In the genomic region with DNA sequence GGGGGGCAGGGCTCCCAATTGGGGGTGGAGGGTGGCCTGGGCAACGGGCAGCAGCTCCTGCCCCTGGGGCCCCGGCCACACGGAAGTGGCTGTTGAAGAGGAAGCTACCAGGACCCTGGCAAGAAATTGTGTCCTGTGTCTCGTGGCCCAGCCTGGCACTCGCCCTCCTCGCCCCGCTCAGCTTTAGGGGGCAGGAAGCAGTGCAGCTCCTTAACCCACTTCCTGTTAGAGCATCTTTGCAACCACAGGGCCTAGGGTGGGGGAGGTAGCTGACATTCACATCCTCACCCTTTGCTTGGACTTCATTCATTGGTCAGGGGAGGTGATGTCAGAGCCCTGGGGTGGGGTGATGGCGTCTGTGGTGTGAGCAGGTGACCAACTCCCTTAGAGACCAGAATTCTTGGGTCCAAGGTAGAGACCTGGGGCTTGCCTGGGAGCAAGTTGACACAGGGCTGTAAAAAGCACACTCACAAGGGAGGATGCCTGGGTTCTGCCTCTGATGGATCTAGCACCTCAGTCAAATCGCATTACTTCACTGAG, we compare ENCODE assay signal across 8 cellular contexts. TPM values are rescaled to one million over a fixed set of nuclear protein-coding genes. Genes with fewer than 3 reads are reported as not detected.
DNase-seq lines count a peak whose midpoint lies in the region; ATAC-seq and TF ChIP-seq lines count a peak whose summit lies in the region.

A gene with protein sequence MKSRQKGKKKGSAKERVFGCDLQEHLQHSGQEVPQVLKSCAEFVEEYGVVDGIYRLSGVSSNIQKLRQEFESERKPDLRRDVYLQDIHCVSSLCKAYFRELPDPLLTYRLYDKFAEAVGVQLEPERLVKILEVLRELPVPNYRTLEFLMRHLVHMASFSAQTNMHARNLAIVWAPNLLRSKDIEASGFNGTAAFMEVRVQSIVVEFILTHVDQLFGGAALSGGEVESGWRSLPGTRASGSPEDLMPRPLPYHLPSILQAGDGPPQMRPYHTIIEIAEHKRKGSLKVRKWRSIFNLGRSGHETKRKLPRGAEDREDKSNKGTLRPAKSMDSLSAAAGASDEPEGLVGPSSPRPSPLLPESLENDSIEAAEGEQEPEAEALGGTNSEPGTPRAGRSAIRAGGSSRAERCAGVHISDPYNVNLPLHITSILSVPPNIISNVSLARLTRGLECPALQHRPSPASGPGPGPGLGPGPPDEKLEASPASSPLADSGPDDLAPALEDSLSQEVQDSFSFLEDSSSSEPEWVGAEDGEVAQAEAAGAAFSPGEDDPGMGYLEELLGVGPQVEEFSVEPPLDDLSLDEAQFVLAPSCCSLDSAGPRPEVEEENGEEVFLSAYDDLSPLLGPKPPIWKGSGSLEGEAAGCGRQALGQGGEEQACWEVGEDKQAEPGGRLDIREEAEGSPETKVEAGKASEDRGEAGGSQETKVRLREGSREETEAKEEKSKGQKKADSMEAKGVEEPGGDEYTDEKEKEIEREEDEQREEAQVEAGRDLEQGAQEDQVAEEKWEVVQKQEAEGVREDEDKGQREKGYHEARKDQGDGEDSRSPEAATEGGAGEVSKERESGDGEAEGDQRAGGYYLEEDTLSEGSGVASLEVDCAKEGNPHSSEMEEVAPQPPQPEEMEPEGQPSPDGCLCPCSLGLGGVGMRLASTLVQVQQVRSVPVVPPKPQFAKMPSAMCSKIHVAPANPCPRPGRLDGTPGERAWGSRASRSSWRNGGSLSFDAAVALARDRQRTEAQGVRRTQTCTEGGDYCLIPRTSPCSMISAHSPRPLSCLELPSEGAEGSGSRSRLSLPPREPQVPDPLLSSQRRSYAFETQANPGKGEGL (minus strand): TSS at position 161 of the 540 bp plus-strand sequence. CDS start 267 bp downstream, outside the sequence.

- BruUV-seq in IMR-90 (replicated peaks; lab: Mats Ljungman, UMichigan) = no TSS peak

- no peak within 1 kb of the TSS for H2BK15ac ChIP-seq in IMR-90 (ENCODE audit: low read depth, low read length)

- DNase-seq in AML-193 (lab: John Stamatoyannopoulos, UW) = peak; percentile 97 to 99
- DNase-seq in IMR-90 = no peak
- peak; percentile 84 to 89 for DNase-seq in activated CD4-positive, alpha-beta T cell treated with anti-CD3 and anti-CD28 coated beads, Interleukin-2, amount 50 U/mL, for 48 hours
- no peak for DNase-seq in smooth muscle cell (lab: John Stamatoyannopoulos, UW; ENCODE audit: unreplicated experiment)
- no peak for DNase-seq in hepatocyte (ENCODE audit: low spot score)
- no peak for DNase-seq in inferior parietal cortex (ENCODE audit: extremely low spot score)

- no peaks in the 10 kb centered on the region for H3K79me2 ChIP-seq in smooth muscle cell (ENCODE audit: low read depth)
- H3K79me2 ChIP-seq in hepatocyte = no peaks in the 10 kb centered on the region

- H2AK5ac ChIP-seq in IMR-90 (ENCODE audit: low read depth, low read length) = no peak within 1 kb of the TSS; the same call in 1 of the 2 replicates

- H3K23ac ChIP-seq in IMR-90 (ENCODE audit: low read depth, low read length) = no peak within 1 kb of the TSS

- H3K9me1 ChIP-seq in IMR-90 (ENCODE audit: insufficient read depth, low read length) = no peaks in the 10 kb centered on the region

- no peak within 1 kb of the TSS for H4K8ac ChIP-seq in IMR-90 (ENCODE audit: low read depth in 2 of 2, low read length in 2 of 2)

- no peak within 1 kb of the TSS for H3K9ac ChIP-seq in IMR-90 (ENCODE audit: low read depth, low read length)
- no peak within 1 kb of the TSS for H3K9ac ChIP-seq in smooth muscle cell (ENCODE audit: low read depth)

- ATAC-seq in GM19467 (IDR thresholded peaks at IDR 0.05; ENCODE audit: unreplicated experiment) = peak; percentile 81
- no peak for ATAC-seq in IMR-90 (ENCODE audit: low read depth)

- no peak within 1 kb of the TSS for H2BK120ac ChIP-seq in IMR-90 (ENCODE audit: low read depth, low read length)

- H4K91ac ChIP-seq in IMR-90 (ENCODE audit: insufficient read depth, low read depth, low read length) = no peak within 1 kb of the TSS

- CTCF ChIA-PET in IMR-90 (lab: Yijun Ruan, JAX) = no interaction called here

- H3K14ac ChIP-seq in IMR-90 (replicated peaks; ENCODE audit: low read depth, low read length) = no peak within 1 kb of the TSS

- no peak within 1 kb of the TSS for H4K5ac ChIP-seq in IMR-90 (ENCODE audit: low read depth, low read length)

- no peak within 1 kb of the TSS for H3K4me2 ChIP-seq in IMR-90 (ENCODE audit: low read depth, low read length)
- peak within 1 kb of the TSS; percentile 41 for H3K4me2 ChIP-seq in smooth muscle cell
- H3K4me2 ChIP-seq in hepatocyte = no peak within 1 kb of the TSS

- POLR2A ChIA-PET in IMR-90 (lab: Charles Lee; ENCODE audit: unreplicated experiment) = no interaction called here

- no peak within 1 kb of the TSS for H2BK20ac ChIP-seq in IMR-90 (ENCODE audit: low read depth, low read length)

- H3K27me3 ChIP-seq in IMR-90 (ENCODE audit: control insufficient read depth, insufficient read depth, low read length) (no peaks in the 10 kb centered on the region; the same call in 1 of the 2 replicates), esophagus (ENCODE audit: control insufficient read depth in 1 of 2, insufficient read depth in 2 of 2, low read length in 2 of 2) (no peaks in the 10 kb centered on the region), smooth muscle cell (ENCODE audit: low read depth) (no peaks in the 10 kb centered on the region), hepatocyte (no peaks in the 10 kb centered on the region)

- no peak for TF ChIP-seq RAD21 in IMR-90 (IDR thresholded peaks at IDR 0.05; ENCODE audit: low read length)

- no peaks in the 10 kb centered on the region for H3K9me2 ChIP-seq in hepatocyte (replicated peaks; ENCODE audit: insufficient read depth)

- dilution Hi-C loops in IMR-90 (cut with HindIII; ENCODE audit: low sequenced_read_pairs, unreplicated experiment) = no loop called here

- TF ChIP-seq CTCF in IMR-90 (conservative IDR thresholded peaks at IDR 0.05; ENCODE audit: low read depth, low read length) = no peak
- TF ChIP-seq CTCF in smooth muscle cell (IDR thresholded peaks at IDR 0.05; ENCODE audit: borderline replicate concordance, insufficient read depth, poor library complexity, severe bottlenecking) = no peak
- no peak for TF ChIP-seq CTCF in hepatocyte (IDR thresholded peaks at IDR 0.05; ENCODE audit: poor library complexity)

- intact Hi-C loops in IMR-90 (cut with micrococcal nuclease) = no loop called here

- H3K36me3 ChIP-seq in IMR-90 (ENCODE audit: control insufficient read depth, insufficient read depth, low read length) (no peaks in the 10 kb centered on the region), esophagus (ENCODE audit: control insufficient read depth in 2 of 2, insufficient read depth in 2 of 2, low read length in 1 of 2) (peaks cover 0 to 28% of the 10 kb centered on the region in 2 donors), smooth muscle cell (ENCODE audit: low read depth) (no peaks in the 10 kb centered on the region), hepatocyte (replicated peaks; ENCODE audit: insufficient read depth, low read depth) (no peaks in the 10 kb centered on the region)

- no peaks in the 10 kb centered on the region; the same call in none of the 2 replicates for H4K20me1 ChIP-seq in IMR-90 (ENCODE audit: insufficient read depth, low read length)
- no peaks in the 10 kb centered on the region for H4K20me1 ChIP-seq in smooth muscle cell (ENCODE audit: low read depth)
- H4K20me1 ChIP-seq in hepatocyte (ENCODE audit: insufficient read depth, poor library complexity, severe bottlenecking) = no peaks in the 10 kb centered on the region

- WGBS in IMR-90 (ENCODE audit: extremely low coverage in 2 of 2, insufficient read length in 1 of 2), 2 experiments = 60% methylated on average over 1 of the region's 9 CpGs; no CpG with 5 or more reads in 1 of the 2 experiments
- WGBS in esophagus, 2 donors = 73 to 78% methylated on average over 9 of the region's 9 CpGs
- whole genome bisulfite sequencing in smooth muscle cell (ENCODE audit: low lambda C conversion rate) = 90% methylated on average over 9 of the region's 9 CpGs
- 91% methylated on average over 9 of the region's 9 CpGs for WGBS in hepatocyte (ENCODE audit: low lambda C conversion rate, missing lambda C conversion rate)

- H3K18ac ChIP-seq in IMR-90 (ENCODE audit: low read depth, low read length) = no peak within 1 kb of the TSS

- no peak within 1 kb of the TSS for H2BK5ac ChIP-seq in IMR-90 (ENCODE audit: low read depth, low read length, poor library complexity, severe bottlenecking)

- peak within 1 kb of the TSS; percentile 28 for H2AK9ac ChIP-seq in IMR-90 (replicated peaks; ENCODE audit: low read depth, low read length, poor library complexity)

- H3K79me1 ChIP-seq in IMR-90 (ENCODE audit: low read depth in 1 of 2, low read length in 2 of 2) = no peaks in the 10 kb centered on the region

- no peak within 1 kb of the TSS for H3K27ac ChIP-seq in IMR-90 (ENCODE audit: insufficient read depth, low read length)
- H3K27ac ChIP-seq in esophagus (ENCODE audit: low read depth in 2 of 2, low read length in 1 of 2) = peak within 1 kb of the TSS; percentile 79 to 83
- peak within 1 kb of the TSS; percentile 73 for H3K27ac ChIP-seq in smooth muscle cell (ENCODE audit: low read depth)
- no peak within 1 kb of the TSS for H3K27ac ChIP-seq in hepatocyte

- H3K4me3 ChIP-seq in IMR-90 (ENCODE audit: insufficient read depth, low read depth, low read length) = no peak within 1 kb of the TSS
- H3K4me3 ChIP-seq in esophagus (ENCODE audit: low read depth in 1 of 2, low read length in 2 of 2) = peak within 1 kb of the TSS; percentile 28 to 38
- no peak within 1 kb of the TSS for H3K4me3 ChIP-seq in smooth muscle cell
- no peak within 1 kb of the TSS for H3K4me3 ChIP-seq in hepatocyte

- H3K4me1 ChIP-seq in IMR-90 (ENCODE audit: control insufficient read depth, insufficient read depth, low read length) = no peaks in the 10 kb centered on the region
- H3K4me1 ChIP-seq in esophagus (ENCODE audit: control insufficient read depth in 2 of 2, insufficient read depth in 2 of 2, low read length in 1 of 2) = peaks cover 13 to 28% of the 10 kb centered on the region in 2 donors
- H3K4me1 ChIP-seq in smooth muscle cell (ENCODE audit: low read depth) = peaks cover 4% of the 10 kb centered on the region
- no peaks in the 10 kb centered on the region for H3K4me1 ChIP-seq in hepatocyte (ENCODE audit: insufficient read depth)

- no peaks in the 10 kb centered on the region for H3F3A ChIP-seq in smooth muscle cell (ENCODE audit: low read depth)

- TF ChIP-seq POLR2A in IMR-90 (IDR thresholded peaks at IDR 0.05; ENCODE audit: low read depth, low read length) = no peak

- no peak within 1 kb of the TSS for H3K4ac ChIP-seq in IMR-90 (ENCODE audit: low read depth, low read length)

- H2AFZ ChIP-seq in IMR-90 (replicated peaks; ENCODE audit: low read length, poor library complexity) = peak within 1 kb of the TSS; percentile 63
- H2AFZ ChIP-seq in smooth muscle cell (ENCODE audit: low read depth) = peak within 1 kb of the TSS; percentile 73
- no peak within 1 kb of the TSS for H2AFZ ChIP-seq in hepatocyte

- H3K9me3 ChIP-seq in IMR-90 (ENCODE audit: control insufficient read depth, insufficient read depth, low read length) (no peaks in the 10 kb centered on the region), esophagus (ENCODE audit: control insufficient read depth in 2 of 2, insufficient read depth in 1 of 2, low read depth in 1 of 2, low read length in 1 of 2) (no peaks in the 10 kb centered on the region), smooth muscle cell (replicated peaks; ENCODE audit: low read depth) (no peaks in the 10 kb centered on the region), hepatocyte (ENCODE audit: low read depth) (no peaks in the 10 kb centered on the region)

- in situ Hi-C loops in IMR-90 (cut with MboI; ENCODE audit: low sequenced_read_pairs) = no loop called here

- no peak within 1 kb of the TSS for H3K56ac ChIP-seq in IMR-90 (ENCODE audit: extremely low read depth, insufficient read depth, low read length)

RNA-seq across cellular contexts. Expression of the gene that starts here (rescaled TPM):
- total RNA-seq in IMR-90 (2012; rRNA removed) = not detected in 2 replicates
- 0.02 and 0.03 TPM in 2 replicates for polyA plus RNA-seq in IMR-90 (2012; rRNA removed)
- polyA plus RNA-seq in IMR-90 (2012; cell fraction: cytosol; rRNA removed) = not detected in 2 replicates
- polyA plus RNA-seq in IMR-90 (2012; cell fraction: nucleus; rRNA removed; ENCODE audit: low replicate concordance) = 0.05 TPM in 1 of 2 replicates, not detected in the other
- polyA plus RNA-seq in esophagus = 1 to 10 TPM; 7.9 to 9.5 TPM
- 0.90 and 1.2 TPM in 2 replicates for total RNA-seq in smooth muscle cell
- polyA plus RNA-seq in smooth muscle cell = 0.13 and 1.1 TPM in 2 replicates
- 0.52 and 0.80 TPM in 2 replicates for total RNA-seq in hepatocyte
- polyA plus RNA-seq in hepatocyte = 1.4 and 1.7 TPM in 2 replicates

Comparison
In these comparisons a context has a peak if more than half of its experiments do, and no peak if none do; other contexts are left out.
1. DNase-seq: peak in AML-193 (2 of 2) and activated CD4-positive, alpha-beta T cell treated with anti-CD3 and anti-CD28 coated beads, Interleukin-2, amount 50 U/mL, for 48 hours (2 of 2); none in IMR-90 (single experiment), smooth muscle cell (single experiment), hepatocyte (single experiment) and inferior parietal cortex (single experiment).
2. H3K27ac ChIP-seq: peak in esophagus (2 of 2) and smooth muscle cell (single experiment); none in IMR-90 (single experiment) and hepatocyte (single experiment).
3. H3K4me3 ChIP-seq: peak in esophagus (2 of 2); none in IMR-90 (single experiment), smooth muscle cell (single experiment) and hepatocyte (single experiment).